In the genomic region with DNA sequence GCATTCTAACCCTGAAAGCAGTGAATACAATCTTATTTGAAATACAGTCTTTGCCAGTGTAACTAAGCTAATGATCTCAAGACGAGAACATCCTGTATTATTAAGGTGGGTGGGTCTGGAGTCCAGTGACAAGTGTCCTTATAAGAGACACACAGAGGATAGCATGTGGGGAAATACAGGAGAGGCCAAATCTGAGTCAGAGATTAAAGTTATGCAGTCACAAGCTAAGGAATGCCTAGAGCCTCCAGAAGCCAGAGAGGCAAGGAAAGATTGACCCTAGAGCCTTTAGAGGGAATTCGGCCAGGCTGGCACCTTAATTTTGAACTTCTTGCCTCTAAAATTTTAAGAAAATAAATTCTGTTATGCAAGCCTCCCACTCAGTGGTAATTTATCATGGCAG, we compare ENCODE assay signal across 19 cellular contexts.
DNase-seq lines count a peak whose midpoint lies in the region; ATAC-seq and TF ChIP-seq lines count a peak whose summit lies in the region.
"Had no signal": no experiment of that assay in that cellular context is flagged by ENCODE, and none has a peak within 500 bp of the region (broad histone marks: within the 10 kb centered on the region; RNA-seq: fewer than 3 reads in every experiment).

No MANE protein-coding gene starts in this region.

- H2BK20ac ChIP-seq in IMR-90 (ENCODE audit: low read depth, low read length), result no peak overlapping the region

- intact Hi-C loops in IMR-90 (cut with micrococcal nuclease), result no loop called here

- no peak overlapping the region for H3K4me2 ChIP-seq in IMR-90 (ENCODE audit: low read depth, low read length)
- H3K4me2 ChIP-seq: BLaER1 treated with 17β-estradiol and CSF1 and Interleukin-3, amounts not matched to agents 10 nM and 100 nM; GM23338 had no signal

- POLR2A ChIA-PET in IMR-90 (lab: Charles Lee; ENCODE audit: unreplicated experiment), result no interaction called here

- H3K23ac ChIP-seq in IMR-90 (ENCODE audit: low read depth, low read length), result no peak overlapping the region

- DNase-seq in AG20443 (ENCODE audit: low spot score), result peak; percentile 10
- DNase-seq in IMR-90, result no peak
- DNase-seq in astrocyte of the hippocampus (ENCODE audit: low read depth, low spot score), result peak; percentile 11
- peak; percentile 12 to 43 for DNase-seq in foreskin fibroblast
- DNase-seq in NCI-H2081 (lab: John Stamatoyannopoulos, UW), result no peak
- no peak for DNase-seq in NCI-H1436 treated with DMSO at 0.1 percent for 48 hours (lab: John Stamatoyannopoulos, UW)
- DNase-seq: 8988T, KG1, MG63, NCI-H1105 treated with DMSO at 0.1 percent for 48 hours, NCI-H1930, NCI-H2171 treated with DMSO at 0.1 percent for 48 hours, NCI-H510A, RPMI8226 had no signal

- dilution Hi-C loops in IMR-90 (cut with HindIII; ENCODE audit: low sequenced_read_pairs, unreplicated experiment), result no loop called here

- no peak overlapping the region for H4K5ac ChIP-seq in IMR-90 (ENCODE audit: low read depth, low read length)

- H4K20me1 ChIP-seq in IMR-90 (ENCODE audit: insufficient read depth, low read length), result no peaks in the 10 kb centered on the region
- H4K20me1 ChIP-seq: BLaER1 treated with 17β-estradiol and CSF1 and Interleukin-3, amounts not matched to agents 10 nM and 100 nM had no signal

- no peak overlapping the region for H2BK5ac ChIP-seq in IMR-90 (ENCODE audit: low read depth, low read length, poor library complexity, severe bottlenecking)

- H2AK9ac ChIP-seq in IMR-90 (replicated peaks; ENCODE audit: low read depth, low read length, poor library complexity), result no peak overlapping the region

- H2BK15ac ChIP-seq in IMR-90 (ENCODE audit: low read depth, low read length), result no peak overlapping the region

- H2BK120ac ChIP-seq in IMR-90 (ENCODE audit: low read depth, low read length), result no peak overlapping the region

- no peak overlapping the region for H3K9ac ChIP-seq in IMR-90 (ENCODE audit: low read depth, low read length)
- H3K9ac ChIP-seq: BLaER1 treated with 17β-estradiol and CSF1 and Interleukin-3, amounts not matched to agents 10 nM and 100 nM had no signal

- no peaks in the 10 kb centered on the region for H3K9me3 ChIP-seq in IMR-90 (ENCODE audit: control insufficient read depth, insufficient read depth, low read length)
- H3K9me3 ChIP-seq: MG63, SJSA1 had no signal

- no peak overlapping the region for H3K56ac ChIP-seq in IMR-90 (ENCODE audit: extremely low read depth, insufficient read depth, low read length)

- WGBS in IMR-90 (ENCODE audit: extremely low coverage in 2 of 2, insufficient read length in 1 of 2), 2 experiments, result no CpG with 5 or more reads among the region's 2 CpGs

- H2AFZ ChIP-seq in IMR-90 (replicated peaks; ENCODE audit: low read length, poor library complexity), result no peak overlapping the region
- H2AFZ ChIP-seq: GM23338 had no signal

- TF ChIP-seq POLR2A in IMR-90 (IDR thresholded peaks at IDR 0.05; ENCODE audit: low read depth, low read length), result no peak

- no peak overlapping the region for H3K18ac ChIP-seq in IMR-90 (ENCODE audit: low read depth, low read length)

- no peak overlapping the region for H4K91ac ChIP-seq in IMR-90 (ENCODE audit: insufficient read depth, low read depth, low read length)

- CTCF ChIA-PET in IMR-90 (lab: Yijun Ruan, JAX), result no interaction called here

- in situ Hi-C loops in IMR-90 (cut with MboI; ENCODE audit: low sequenced_read_pairs), result no loop called here

- H2AK5ac ChIP-seq in IMR-90 (ENCODE audit: low read depth, low read length), result no peak overlapping the region

- no peak overlapping the region for H3K27ac ChIP-seq in IMR-90 (ENCODE audit: insufficient read depth, low read length)
- H3K27ac ChIP-seq: BLaER1 treated with 17β-estradiol and CSF1 and Interleukin-3, amounts not matched to agents 10 nM and 100 nM; SJSA1 had no signal

- no peaks in the 10 kb centered on the region for H3K27me3 ChIP-seq in IMR-90 (ENCODE audit: control insufficient read depth, insufficient read depth, low read length)
- H3K27me3 ChIP-seq: BLaER1 treated with 17β-estradiol and CSF1 and Interleukin-3, amounts not matched to agents 10 nM and 100 nM; MG63; SJSA1 had no signal

- H3K4me1 ChIP-seq in IMR-90 (ENCODE audit: control insufficient read depth, insufficient read depth, low read length), result no peaks in the 10 kb centered on the region
- H3K4me1 ChIP-seq: SJSA1 had no signal

- no peak overlapping the region for H4K8ac ChIP-seq in IMR-90 (ENCODE audit: low read depth in 2 of 2, low read length in 2 of 2)

- H3K36me3 ChIP-seq in IMR-90 (ENCODE audit: control insufficient read depth, insufficient read depth, low read length), result no peaks in the 10 kb centered on the region
- H3K36me3 ChIP-seq: BLaER1 treated with 17β-estradiol and CSF1 and Interleukin-3, amounts not matched to agents 10 nM and 100 nM; MG63; SJSA1 had no signal

- no peak overlapping the region for H3K14ac ChIP-seq in IMR-90 (replicated peaks; ENCODE audit: low read depth, low read length)

- no TSS peak for BruUV-seq in IMR-90 (replicated peaks; lab: Mats Ljungman, UMichigan)

- TF ChIP-seq CTCF in IMR-90 (conservative IDR thresholded peaks at IDR 0.05; ENCODE audit: low read depth, low read length), result no peak
- no peak for TF ChIP-seq CTCF in foreskin fibroblast (IDR thresholded peaks at IDR 0.05; ENCODE audit: low read depth, low read length)

- no peak for TF ChIP-seq RAD21 in IMR-90 (IDR thresholded peaks at IDR 0.05; ENCODE audit: low read length)

- no peaks in the 10 kb centered on the region for H3K79me1 ChIP-seq in IMR-90 (ENCODE audit: low read depth in 1 of 2, low read length in 2 of 2)

- H3K4me3 ChIP-seq in IMR-90 (ENCODE audit: insufficient read depth, low read depth, low read length) (no peak overlapping the region), foreskin fibroblast (ENCODE audit: low read depth in 1 of 2, low read length in 2 of 2) (no peak overlapping the region)
- H3K4me3 ChIP-seq: BLaER1 treated with 17β-estradiol and CSF1 and Interleukin-3, amounts not matched to agents 10 nM and 100 nM; GM23338; MG63; SJSA1 had no signal

- H3K9me1 ChIP-seq in IMR-90 (ENCODE audit: insufficient read depth, low read length), result no peaks in the 10 kb centered on the region

- peak; percentile 64 for ATAC-seq in IMR-90 (ENCODE audit: low read depth)
- ATAC-seq in HG03432 (IDR thresholded peaks at IDR 0.05; ENCODE audit: unreplicated experiment), result no peak
- ATAC-seq in HG02852 (IDR thresholded peaks at IDR 0.05; ENCODE audit: unreplicated experiment), result no peak
- ATAC-seq: GM23338 had no signal

- H3K4ac ChIP-seq in IMR-90 (ENCODE audit: low read depth, low read length), result no peak overlapping the region

TF ChIP-seq in IMR-90, 13 proteins besides CTCF, POLR2A, EP300 and RAD21:
- TF ChIP-seq SMC3 (IDR thresholded peaks at IDR 0.05; ENCODE audit: low read depth, low read length) (no peak), MAZ (IDR thresholded peaks at IDR 0.05; ENCODE audit: borderline replicate concordance, low read depth, low read length) (no peak), NFE2L2 (IDR thresholded peaks at IDR 0.05; ENCODE audit: low read depth, low read length) (no peak), CHD1 (IDR thresholded peaks at IDR 0.05; ENCODE audit: low read depth, low read length) (no peak), BHLHE40 (IDR thresholded peaks at IDR 0.05; ENCODE audit: low read depth, low read length) (no peak), MAFK (IDR thresholded peaks at IDR 0.05; ENCODE audit: low read depth, low read length) (no peak), CEBPB (IDR thresholded peaks at IDR 0.05; ENCODE audit: low read depth, low read length) (no peak), ELK1 (IDR thresholded peaks at IDR 0.05; ENCODE audit: borderline replicate concordance, low read depth, low read length) (no peak), USF2 (IDR thresholded peaks at IDR 0.05; ENCODE audit: low read depth, low read length) (no peak), MXI1 (IDR thresholded peaks at IDR 0.05; ENCODE audit: borderline replicate concordance, low read depth, low read length) (no peak)

Comparison
In these comparisons a context has a peak if more than half of its experiments do, and no peak if none do; other contexts are left out.
1. DNase-seq: peak in AG20443 (single experiment), astrocyte of the hippocampus (single experiment) and foreskin fibroblast (2 of 2); none in IMR-90 (single experiment), NCI-H2081 (0 of 2) and NCI-H1436 treated with DMSO at 0.1 percent for 48 hours (single experiment).